ENCODE assay signal across 14 cellular contexts in genomic region chr17:29835438-29836351, GRCh38.
A peak's percentile ranks its signal among the peaks of the same experiment; 100 is the strongest.
DNase-seq lines count a peak whose midpoint lies in the region; ATAC-seq, FAIRE-seq and TF ChIP-seq lines count a peak whose summit lies in the region.
"Had no signal": no experiment of that assay in that cellular context is flagged by ENCODE, and none has a peak within 500 bp of the region (broad histone marks: within the 10 kb centered on the region; RNA-seq: fewer than 3 reads in every experiment).

No MANE protein-coding gene starts in this region.

- H3K4me3 Mint-ChIP-seq in HFFc6, result no peak overlapping the region; the same call in 1 of the 2 replicates
- no peak overlapping the region for H3K4me3 Mint-ChIP-seq in astrocyte (ENCODE audit: unreplicated experiment)
- H3K4me3 Mint-ChIP-seq: H9 had no signal

- H3K27ac Mint-ChIP-seq in HFFc6, result peak overlapping the region; percentile 83
- H3K27ac Mint-ChIP-seq in astrocyte (ENCODE audit: unreplicated experiment), result no peak overlapping the region

- no peak overlapping the region for H3K4me3 ChIP-seq in AG10803 (ENCODE audit: low read length)
- H3K4me3 ChIP-seq in astrocyte (ENCODE audit: insufficient read depth, low read depth, low read length), result no peak overlapping the region
- peak overlapping the region in 1 of 2 donors; percentile 6 for H3K4me3 ChIP-seq in left lung
- H3K4me3 ChIP-seq: heart left ventricle had no signal

- FAIRE-seq in astrocyte (lab: Jason Lieb, UNC), result no peak

- H3K36me3 Mint-ChIP-seq in HFFc6 (ENCODE audit: low read depth) (peaks cover 17% of the 10 kb centered on the region), astrocyte (ENCODE audit: low read depth, unreplicated experiment) (no peaks in the 10 kb centered on the region)

- H3K27me3 ChIP-seq in astrocyte (ENCODE audit: insufficient read depth, low read length), result no peaks in the 10 kb centered on the region
- H3K27me3 ChIP-seq in left lung, result no peaks in the 10 kb centered on the region
- H3K27me3 ChIP-seq: heart left ventricle had no signal

- peaks cover 30% of the 10 kb centered on the region for H3K4me1 Mint-ChIP-seq in HFFc6 (ENCODE audit: low read depth)
- H3K4me1 Mint-ChIP-seq in astrocyte (ENCODE audit: low read depth, unreplicated experiment), result peaks cover 17% of the 10 kb centered on the region

- H3K27ac ChIP-seq in astrocyte (ENCODE audit: low read depth, low read length), result no peak overlapping the region
- H3K27ac ChIP-seq in left lung, result peak overlapping the region; percentile 13 to 42
- H3K27ac ChIP-seq: heart left ventricle had no signal

- no peak overlapping the region for H3K9ac ChIP-seq in astrocyte (ENCODE audit: low read length)

- H3K79me2 ChIP-seq in astrocyte (ENCODE audit: insufficient read depth, low read length), result peaks cover 9% of the 10 kb centered on the region

- H2AFZ ChIP-seq in astrocyte (ENCODE audit: low read depth, low read length), result no peak overlapping the region

- TF ChIP-seq CTCF in AG10803 (conservative IDR thresholded peaks at IDR 0.05; ENCODE audit: low read length) (no peak), HFFc6 (IDR thresholded peaks at IDR 0.05) (no peak), astrocyte (IDR thresholded peaks at IDR 0.05; ENCODE audit: insufficient read depth, low read depth, low read length) (no peak), left lung (IDR thresholded peaks at IDR 0.05) (no peak)

- H3K9me3 ChIP-seq in astrocyte (ENCODE audit: insufficient read depth, low read depth, low read length) (no peaks in the 10 kb centered on the region), left lung (no peaks in the 10 kb centered on the region)
- H3K9me3 ChIP-seq: heart left ventricle had no signal

- ATAC-seq in left lung (peak; percentile 84), GM21786 (IDR thresholded peaks at IDR 0.05; ENCODE audit: unreplicated experiment) (no peak)
- ATAC-seq: heart left ventricle had no signal

- no peaks in the 10 kb centered on the region for H3K36me3 ChIP-seq in astrocyte (ENCODE audit: insufficient read depth, low read length)
- no peaks in the 10 kb centered on the region for H3K36me3 ChIP-seq in left lung
- H3K36me3 ChIP-seq: heart left ventricle had no signal

- peak; percentile 52 for DNase-seq in AG10803 (ENCODE audit: low read depth)
- DNase-seq in HFFc6, result peak; percentile 35
- peak; percentile 53 for DNase-seq in astrocyte (ENCODE audit: low read depth)
- no peak for DNase-seq in left lung
- DNase-seq in NCI-H2081 treated with DMSO at 0.1 percent for 48 hours (lab: John Stamatoyannopoulos, UW), result no peak
- no peak for DNase-seq in GDM1 (lab: John Stamatoyannopoulos, UW)
- no peak for DNase-seq in NCI-H1694 (lab: John Stamatoyannopoulos, UW)
- DNase-seq: activated CD4-positive, alpha-beta T cell treated with anti-CD3 and anti-CD28 coated beads for 4 hours; activated effector memory CD4-positive, alpha-beta T cell treated with anti-CD3 and anti-CD28 coated beads, Interleukin-2, amount 50 U/mL, for 16 hours; H9; heart left ventricle; KG1; NCI-H345 had no signal

- no peak overlapping the region for H3K4me2 ChIP-seq in astrocyte (ENCODE audit: low read length)

- intact Hi-C loops in left lung (cut with DNase I), result no loop called here

- peaks cover 2% of the 10 kb centered on the region; the same call in 1 of the 2 replicates for H3K27me3 Mint-ChIP-seq in HFFc6 (ENCODE audit: insufficient read depth)
- H3K27me3 Mint-ChIP-seq in astrocyte (ENCODE audit: low read depth, unreplicated experiment), result no peaks in the 10 kb centered on the region

- H3K4me1 ChIP-seq in astrocyte (ENCODE audit: insufficient read depth, low read length), result peaks cover 8% of the 10 kb centered on the region
- H3K4me1 ChIP-seq in left lung, result peaks cover 0 to 37% of the 10 kb centered on the region in 2 donors

- H3K9me3 Mint-ChIP-seq in HFFc6 (no peaks in the 10 kb centered on the region), astrocyte (ENCODE audit: unreplicated experiment) (no peaks in the 10 kb centered on the region)
- H3K9me3 Mint-ChIP-seq: H9 had no signal

- H4K20me1 ChIP-seq in astrocyte (ENCODE audit: insufficient read depth, low read length), result no peaks in the 10 kb centered on the region

Comparison
In these comparisons a context has a peak if more than half of its experiments do, and no peak if none do; other contexts are left out.
1. DNase-seq: peak in AG10803 (single experiment), HFFc6 (single experiment) and astrocyte (single experiment); none in left lung (0 of 2), NCI-H2081 treated with DMSO at 0.1 percent for 48 hours (single experiment), GDM1 (single experiment) and NCI-H1694 (single experiment).